10 cellular contexts compared by ENCODE assay signal in the genomic region with DNA sequence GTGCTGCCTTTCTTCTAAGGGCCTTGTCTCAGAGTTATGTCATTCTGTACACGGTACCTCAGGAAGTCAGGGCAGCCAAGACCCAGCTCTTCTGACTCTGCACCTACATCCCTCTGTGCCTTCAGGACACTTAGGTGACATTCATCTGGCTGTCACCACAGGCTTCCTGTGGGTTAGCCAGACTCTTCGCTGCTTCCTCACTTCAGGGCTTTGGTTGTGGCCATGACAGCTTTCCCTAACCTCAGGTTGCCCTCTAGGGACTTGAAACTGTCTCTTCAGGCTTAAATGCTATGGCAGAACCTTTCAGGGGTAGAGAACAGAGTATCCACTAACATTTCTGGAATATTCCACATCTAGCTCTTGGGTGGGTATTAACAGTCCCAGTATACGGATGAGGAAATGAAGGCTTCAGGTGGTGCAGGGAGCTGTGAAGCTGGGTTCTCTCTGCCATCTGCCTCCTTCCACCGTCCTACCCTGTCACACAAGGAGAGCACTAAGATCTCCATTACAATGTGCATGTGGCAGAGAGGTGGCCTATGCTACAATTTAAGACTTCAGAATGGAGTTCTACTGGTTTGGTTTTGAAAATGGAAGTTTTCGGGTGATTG. TPM values are rescaled to one million over a fixed set of nuclear protein-coding genes. Genes with fewer than 3 reads are reported as not detected.
DNase-seq lines count a peak whose midpoint lies in the region; ATAC-seq and TF ChIP-seq lines count a peak whose summit lies in the region.
"Had no signal": no experiment of that assay in that cellular context is flagged by ENCODE, and none has a peak within 500 bp of the region (broad histone marks: within the 10 kb centered on the region; RNA-seq: fewer than 3 reads in every experiment).

No MANE protein-coding gene starts in this region.

- TF ChIP-seq POLR2A in uterus (IDR thresholded peaks at IDR 0.05), result no peak

- H3K36me3 ChIP-seq in Loucy (ENCODE audit: insufficient read depth, low read length) (peaks cover 40% of the 10 kb centered on the region; the same call in 1 of the 2 replicates), uterus (no peaks in the 10 kb centered on the region)

- H3K27me3 Mint-ChIP-seq in activated CD4-positive, alpha-beta memory T cell treated with anti-CD3 and anti-CD28 coated beads for 36 hours, result no peaks in the 10 kb centered on the region

- CTCF ChIA-PET in activated CD4-positive, alpha-beta memory T cell treated with anti-CD3 and anti-CD28 coated beads for 36 hours (lab: Charles Lee), result interaction anchor here (1.0 to 3.1 kb wide), 5 partner anchors 15 to 168 kb away, joined by 3 to 19 read pairs (median 4); a partner anchor contains a TSS

- H3K79me2 ChIP-seq in Loucy (ENCODE audit: insufficient read depth, low read length), result no peaks in the 10 kb centered on the region

- H3K9ac ChIP-seq in Loucy (ENCODE audit: low read depth, low read length, poor library complexity, severe bottlenecking), result no peak overlapping the region

- no peaks in the 10 kb centered on the region for H3K9me2 ChIP-seq in Loucy (replicated peaks; ENCODE audit: low read depth, low read length)

- no peaks in the 10 kb centered on the region for H3K9me3 ChIP-seq in Loucy (ENCODE audit: insufficient read depth, low read depth, low read length)
- H3K9me3 ChIP-seq in uterus, result no peaks in the 10 kb centered on the region

- H3K9me3 Mint-ChIP-seq in activated CD4-positive, alpha-beta memory T cell treated with anti-CD3 and anti-CD28 coated beads for 36 hours, result no peaks in the 10 kb centered on the region

- no peak overlapping the region for H3K27ac ChIP-seq in uterus

- no peaks in the 10 kb centered on the region for H3F3A ChIP-seq in Loucy (ENCODE audit: low read depth)

- no peak overlapping the region for H3K4me3 Mint-ChIP-seq in activated CD4-positive, alpha-beta memory T cell treated with anti-CD3 and anti-CD28 coated beads for 36 hours

- H3K4me1 ChIP-seq in Loucy (ENCODE audit: insufficient read depth, low read length, poor library complexity, severe bottlenecking) (peaks cover 12% of the 10 kb centered on the region), uterus (no peaks in the 10 kb centered on the region)

- TF ChIP-seq CTCF in Loucy (conservative IDR thresholded peaks at IDR 0.05; ENCODE audit: low read length) (peak; percentile 72), uterus (IDR thresholded peaks at IDR 0.05) (no peak)

- POLR2A ChIA-PET in activated CD4-positive, alpha-beta memory T cell treated with anti-CD3 and anti-CD28 coated beads for 36 hours (lab: Charles Lee), result no interaction called here

- H3K4me1 Mint-ChIP-seq in activated CD4-positive, alpha-beta memory T cell treated with anti-CD3 and anti-CD28 coated beads for 36 hours (ENCODE audit: low read depth), result peaks cover 14% of the 10 kb centered on the region

- peak; percentile 35 for ATAC-seq in left colon
- no peak for ATAC-seq in GM18873 (IDR thresholded peaks at IDR 0.05; ENCODE audit: low FRiP score, unreplicated experiment)
- no peak for ATAC-seq in HG03108 (IDR thresholded peaks at IDR 0.05; ENCODE audit: unreplicated experiment)

- intact Hi-C loops in activated CD4-positive, alpha-beta memory T cell treated with anti-CD3 and anti-CD28 coated beads for 36 hours (cut with micrococcal nuclease), result loop anchor here (2.0 kb wide), 1 partner anchor 37 kb away; no protein-coding TSS in a partner anchor
- intact Hi-C loops in left colon (cut with DNase I, micrococcal nuclease) (no loop called here), uterus (cut with DNase I; ENCODE audit: low total_unique reads) (no loop called here)

- H4K20me1 ChIP-seq in Loucy (ENCODE audit: insufficient read depth, low read length, poor library complexity, severe bottlenecking), result peaks cover 5% of the 10 kb centered on the region

- DNase-seq in EH (ENCODE audit: low read depth), result peak; percentile 26
- peak; percentile 63 for DNase-seq in activated CD4-positive, alpha-beta memory T cell treated with anti-CD3 and anti-CD28 coated beads for 36 hours
- no peak for DNase-seq in left colon
- DNase-seq in uterus, result no peak
- no peak for DNase-seq in NCI-H146 (lab: John Stamatoyannopoulos, UW)
- DNase-seq: foreskin fibroblast, NCI-H1930 had no signal

- H2AFZ ChIP-seq in Loucy (ENCODE audit: low read length), result no peak overlapping the region

- H3K4me2 ChIP-seq in Loucy (ENCODE audit: low read depth, low read length, poor library complexity, severe bottlenecking), result peak overlapping the region; percentile 28

- no peaks in the 10 kb centered on the region for H3K27me3 ChIP-seq in Loucy (ENCODE audit: insufficient read depth, low read length, poor library complexity, severe bottlenecking)
- H3K27me3 ChIP-seq in uterus, result no peaks in the 10 kb centered on the region

- H3K36me3 Mint-ChIP-seq in activated CD4-positive, alpha-beta memory T cell treated with anti-CD3 and anti-CD28 coated beads for 36 hours, result peaks cover 15% of the 10 kb centered on the region

- H3K27ac Mint-ChIP-seq in activated CD4-positive, alpha-beta memory T cell treated with anti-CD3 and anti-CD28 coated beads for 36 hours, result no peak overlapping the region

- no peak overlapping the region for H3K4me3 ChIP-seq in Loucy (ENCODE audit: low read length, poor library complexity, severe bottlenecking)
- no peak overlapping the region for H3K4me3 ChIP-seq in uterus

RNA-seq across cellular contexts. Expression of a gene that starts 9.9 kb away (rescaled TPM):
- total RNA-seq in activated CD4-positive, alpha-beta memory T cell treated with anti-CD3 and anti-CD28 coated beads for 36 hours, result under 1 TPM; 0.69 to 0.90 TPM
- total RNA-seq in left colon (1 to 10 TPM; 1.2 to 1.9 TPM), uterus (10 to 100 TPM in 1 of 4 donors, under 1 TPM in 1, not detected in 2; 0.35 to 21.3 TPM)

RNA-seq across cellular contexts. Expression of a gene that starts 10.0 kb away (rescaled TPM):
- total RNA-seq in activated CD4-positive, alpha-beta memory T cell treated with anti-CD3 and anti-CD28 coated beads for 36 hours, result 1 to 10 TPM; 3.6 to 4.2 TPM
- total RNA-seq in left colon, result 1 to 10 TPM; 7.9 to 8.9 TPM
- total RNA-seq in uterus, result 10 to 100 TPM in 2 of 4 donors, 1 to 10 TPM in 1, not detected in 1; 5.2 to 20.2 (median 14.4) TPM

RNA-seq across cellular contexts. Expression of a gene that starts 22.0 kb away (rescaled TPM):
- 10 to 100 TPM; 32.1 to 33.2 TPM for total RNA-seq in activated CD4-positive, alpha-beta memory T cell treated with anti-CD3 and anti-CD28 coated beads for 36 hours
- total RNA-seq in left colon, result 10 to 100 TPM; 73.0 to 87.9 TPM
- 10 to 100 TPM; 25.9 to 77.4 (median 65.2) TPM for total RNA-seq in uterus

RNA-seq across cellular contexts. Expression of a gene that starts 36.2 kb away (rescaled TPM):
- total RNA-seq in activated CD4-positive, alpha-beta memory T cell treated with anti-CD3 and anti-CD28 coated beads for 36 hours, result 10 to 100 TPM; 13.1 to 14.6 TPM
- total RNA-seq in left colon, result 100 to 1,000 TPM; 135 to 144 TPM
- 10 to 100 TPM; 14.7 to 93.3 (median 53.0) TPM for total RNA-seq in uterus

Comparison
In these comparisons a context has a peak if more than half of its experiments do, and no peak if none do; other contexts are left out.
1. DNase-seq: peak in EH (single experiment) and activated CD4-positive, alpha-beta memory T cell treated with anti-CD3 and anti-CD28 coated beads for 36 hours (single experiment); none in left colon (0 of 2), uterus (0 of 2) and NCI-H146 (single experiment).